18 cellular contexts compared by ENCODE assay signal in genomic region chr16:72224260-72224768, GRCh38. TPM values are rescaled to one million over a fixed set of nuclear protein-coding genes. Genes with fewer than 3 reads are reported as not detected.
DNase-seq lines count a peak whose midpoint lies in the region; ATAC-seq, FAIRE-seq and TF ChIP-seq lines count a peak whose summit lies in the region.
"Had no signal": no experiment of that assay in that cellular context is flagged by ENCODE, and none has a peak within 500 bp of the region (broad histone marks: within the 10 kb centered on the region; RNA-seq: fewer than 3 reads in every experiment).

No MANE protein-coding gene starts in this region.

- no peak overlapping the region for H2AK5ac ChIP-seq in neuronal stem cell (ENCODE audit: low read depth, low read length)

- ATAC-seq in GM12878 = no peak
- ATAC-seq in GM19395 (IDR thresholded peaks at IDR 0.05; ENCODE audit: unreplicated experiment) = no peak
- ATAC-seq in GM18505 (IDR thresholded peaks at IDR 0.05; ENCODE audit: unreplicated experiment) = no peak
- ATAC-seq: HCT116 had no signal

- in situ Hi-C loops in GM12878 (cut with MboI) = no loop called here

- H2BK5ac ChIP-seq in neuronal stem cell (ENCODE audit: low read length) = no peak overlapping the region

- H4K20me1 ChIP-seq in GM12878 (ENCODE audit: control insufficient read depth, insufficient read depth) = no peaks in the 10 kb centered on the region
- H4K20me1 ChIP-seq in hepatocyte (ENCODE audit: insufficient read depth, poor library complexity, severe bottlenecking) = no peaks in the 10 kb centered on the region
- H4K20me1 ChIP-seq in neural progenitor cell (ENCODE audit: low read depth) = no peaks in the 10 kb centered on the region

- BruUV-seq in Calu3 (replicated peaks; lab: Mats Ljungman, UMichigan) (no TSS peak), GM12878 (replicated peaks; lab: Mats Ljungman, UMichigan) (no TSS peak)

- no peak for TF ChIP-seq POLR2A in GM12878 (IDR thresholded peaks at IDR 0.05; ENCODE audit: low read depth, low read length)
- TF ChIP-seq POLR2A in GM18505 (IDR thresholded peaks at IDR 0.05; ENCODE audit: borderline replicate concordance, extremely low read depth, insufficient read depth, insufficient read length) = no peak

- no peak overlapping the region for H3K23ac ChIP-seq in neuronal stem cell (ENCODE audit: low read depth, low read length, poor library complexity)

- no peak overlapping the region for H3K4ac ChIP-seq in neuronal stem cell (ENCODE audit: low read length)

- CTCF ChIA-PET in Calu3 (lab: Charles Lee) (no interaction called here), GM12878 (lab: Yijun Ruan, JAX) (no interaction called here)

- no peak overlapping the region for H3K9ac ChIP-seq in GM12878 (ENCODE audit: control insufficient read depth, insufficient read depth, low read length)
- no peak overlapping the region for H3K9ac ChIP-seq in neural progenitor cell
- no peak overlapping the region for H3K9ac ChIP-seq in neuronal stem cell (ENCODE audit: low read depth, low read length, poor library complexity)

- FAIRE-seq in GM12878 (lab: Jason Lieb, UNC) = no peak
- FAIRE-seq: A204.1 had no signal

- DNase-seq in Calu3 (peak; percentile 6), GM12878 (ENCODE audit: low read depth, low spot score) (no peak), hepatocyte (ENCODE audit: low spot score) (peak; percentile 47), neural progenitor cell (ENCODE audit: low spot score) (no peak), neuronal stem cell (ENCODE audit: low spot score) (no peak), middle frontal gyrus (ENCODE audit: extremely low spot score, low spot score) (no peak)
- DNase-seq: COR-L47, DMS53, NCI-H1092, NCI-H446 treated with DMSO at 0.1 percent for 48 hours, NCI-H82, SIG-M5 had no signal

- H3K4me1 Mint-ChIP-seq in Calu3 (ENCODE audit: low read depth, unreplicated experiment) (peaks cover 11% of the 10 kb centered on the region), neural progenitor cell (peaks cover 10% of the 10 kb centered on the region)
- H3K4me1 Mint-ChIP-seq: IgD-negative memory B cell had no signal

- H3K18ac ChIP-seq in neuronal stem cell (ENCODE audit: low read length) = no peak overlapping the region

- 54% methylated on average over 6 of the region's 6 CpGs for WGBS in GM12878 (ENCODE audit: insufficient coverage, insufficient replicate concordance, low lambda C conversion rate, missing lambda C conversion rate)
- 70% methylated on average over 6 of the region's 6 CpGs for WGBS in hepatocyte (ENCODE audit: low lambda C conversion rate, missing lambda C conversion rate)
- no CpG with 5 or more reads among the region's 6 CpGs for WGBS in neuronal stem cell (ENCODE audit: extremely low coverage in 2 of 2, insufficient read length in 2 of 2, insufficient replicate concordance in 1 of 2), 2 donors

- H3K4me3 ChIP-seq in GM12878 (no peak overlapping the region), hepatocyte (no peak overlapping the region), neural progenitor cell (no peak overlapping the region), neuronal stem cell (ENCODE audit: low read length in 2 of 2) (no peak overlapping the region)

- no peaks in the 10 kb centered on the region for H3K79me2 ChIP-seq in GM12878 (ENCODE audit: control insufficient read depth, insufficient read depth, low read length)
- no peaks in the 10 kb centered on the region for H3K79me2 ChIP-seq in hepatocyte
- H3K79me2 ChIP-seq in neural progenitor cell (ENCODE audit: low read depth) = no peaks in the 10 kb centered on the region

- TF ChIP-seq EP300 in GM12878 (IDR thresholded peaks at IDR 0.05; ENCODE audit: borderline replicate concordance in 1 of 2, control insufficient read depth in 1 of 2, low read depth in 2 of 2, low read length in 2 of 2) = no peak

- TF ChIP-seq CTCF in Calu3 (IDR thresholded peaks at IDR 0.05; ENCODE audit: unreplicated experiment) (no peak), GM12878 (IDR thresholded peaks at IDR 0.05 in 2 of 3, conservative IDR thresholded peaks at IDR 0.05 in 1 of 3; ENCODE audit: control insufficient read depth in 2 of 3, extremely low read depth in 1 of 3, insufficient read depth in 1 of 3, low read depth in 3 of 3, low read length in 3 of 3) (no peak), hepatocyte (IDR thresholded peaks at IDR 0.05; ENCODE audit: poor library complexity) (no peak), neural progenitor cell (IDR thresholded peaks at IDR 0.05) (no peak)

- H3K9me3 ChIP-seq in GM12878 (replicated peaks; ENCODE audit: control insufficient read depth, insufficient read depth, low read length) = no peaks in the 10 kb centered on the region
- no peaks in the 10 kb centered on the region for H3K9me3 ChIP-seq in hepatocyte (ENCODE audit: low read depth)
- no peaks in the 10 kb centered on the region for H3K9me3 ChIP-seq in neural progenitor cell (ENCODE audit: low read depth)
- no peaks in the 10 kb centered on the region for H3K9me3 ChIP-seq in neuronal stem cell (replicated peaks in 1 of 2; ENCODE audit: control insufficient read depth in 2 of 2, insufficient read depth in 1 of 2, low read depth in 1 of 2, low read length in 2 of 2)

- no peaks in the 10 kb centered on the region for H3K27me3 Mint-ChIP-seq in Calu3 (ENCODE audit: unreplicated experiment)
- peaks cover 3% of the 10 kb centered on the region for H3K27me3 Mint-ChIP-seq in neural progenitor cell (ENCODE audit: insufficient read depth, low read depth)
- H3K27me3 Mint-ChIP-seq: IgD-negative memory B cell had no signal

- SMC1A ChIA-PET in GM12878 (lab: Charles Lee; ENCODE audit: uncharacterized antibody, unreplicated experiment) = interaction anchor here (1.4 kb wide), 1 partner anchor 11 kb away, joined by 3 read pairs; no protein-coding TSS in a partner anchor

- H4K8ac ChIP-seq in neuronal stem cell (ENCODE audit: low read depth, low read length) = no peak overlapping the region

- intact Hi-C loops in Calu3 (cut with micrococcal nuclease; ENCODE audit: unreplicated experiment) = no loop called here
- intact Hi-C loops in GM12878 (cut with micrococcal nuclease; ENCODE audit: unreplicated experiment) = no loop called here

- no peaks in the 10 kb centered on the region for H3K9me2 ChIP-seq in hepatocyte (replicated peaks; ENCODE audit: insufficient read depth)

- no peaks in the 10 kb centered on the region for H3K9me3 Mint-ChIP-seq in Calu3 (ENCODE audit: low read depth, unreplicated experiment)
- H3K9me3 Mint-ChIP-seq in neural progenitor cell = no peaks in the 10 kb centered on the region
- H3K9me3 Mint-ChIP-seq: CD14-positive monocyte, IgD-negative memory B cell had no signal

- H3K14ac ChIP-seq in neuronal stem cell (ENCODE audit: low read length) = no peak overlapping the region

- H4K91ac ChIP-seq in neuronal stem cell (ENCODE audit: low read depth, low read length, poor library complexity) = no peak overlapping the region

- POLR2A ChIA-PET in GM12878 (lab: Charles Lee) = no interaction called here

- H3K27ac Mint-ChIP-seq in Calu3 (ENCODE audit: unreplicated experiment) (no peak overlapping the region), neural progenitor cell (peak overlapping the region; percentile 1)
- H3K27ac Mint-ChIP-seq: IgD-negative memory B cell had no signal

- no peak for TF ChIP-seq RAD21 in GM12878 (IDR thresholded peaks at IDR 0.05; ENCODE audit: insufficient read depth, low read depth, low read length)

- H3K4me1 ChIP-seq in GM12878 (ENCODE audit: control insufficient read depth, insufficient read depth, low read length) = no peaks in the 10 kb centered on the region
- H3K4me1 ChIP-seq in hepatocyte (ENCODE audit: insufficient read depth) = peaks cover 3% of the 10 kb centered on the region
- peaks cover 5% of the 10 kb centered on the region for H3K4me1 ChIP-seq in neural progenitor cell
- peaks cover 0 to 5% of the 10 kb centered on the region in 2 donors for H3K4me1 ChIP-seq in neuronal stem cell (ENCODE audit: control insufficient read depth in 2 of 2, insufficient read depth in 1 of 2, low read depth in 1 of 2, low read length in 2 of 2)

- H3K36me3 ChIP-seq in GM12878 (ENCODE audit: control insufficient read depth in 2 of 2, insufficient read depth in 2 of 2, low read length in 1 of 2) (no peaks in the 10 kb centered on the region), hepatocyte (replicated peaks; ENCODE audit: insufficient read depth, low read depth) (no peaks in the 10 kb centered on the region), neural progenitor cell (no peaks in the 10 kb centered on the region), neuronal stem cell (replicated peaks in 1 of 2; ENCODE audit: control insufficient read depth in 2 of 2, insufficient read depth in 2 of 2, low read length in 2 of 2) (no peaks in the 10 kb centered on the region)

- H3K27ac ChIP-seq in GM12878 (ENCODE audit: control insufficient read depth, insufficient read depth) (no peak overlapping the region), hepatocyte (no peak overlapping the region), neural progenitor cell (no peak overlapping the region), neuronal stem cell (replicated peaks; ENCODE audit: low read length) (no peak overlapping the region)

- H3K36me3 Mint-ChIP-seq in Calu3 (ENCODE audit: insufficient read depth, unreplicated experiment) (no peaks in the 10 kb centered on the region), neural progenitor cell (no peaks in the 10 kb centered on the region)
- H3K36me3 Mint-ChIP-seq: CD14-positive monocyte, IgD-negative memory B cell had no signal

- no peaks in the 10 kb centered on the region for H3F3A ChIP-seq in neural progenitor cell (ENCODE audit: low read depth)

- H2BK15ac ChIP-seq in neuronal stem cell (ENCODE audit: low read length) = no peak overlapping the region

- H3K79me1 ChIP-seq in neuronal stem cell (ENCODE audit: low read depth, low read length) = no peaks in the 10 kb centered on the region

- no peak overlapping the region for H3K4me2 ChIP-seq in GM12878 (ENCODE audit: control insufficient read depth, insufficient read depth)
- H3K4me2 ChIP-seq in hepatocyte = no peak overlapping the region
- H3K4me2 ChIP-seq in neural progenitor cell = no peak overlapping the region
- no peak overlapping the region for H3K4me2 ChIP-seq in neuronal stem cell (ENCODE audit: insufficient read depth, low read length, poor library complexity, severe bottlenecking)

- H3K27me3 ChIP-seq in GM12878 (replicated peaks in 1 of 2; ENCODE audit: control insufficient read depth in 2 of 2, insufficient read depth in 2 of 2, low read length in 1 of 2) (no peaks in the 10 kb centered on the region), hepatocyte (no peaks in the 10 kb centered on the region), neural progenitor cell (no peaks in the 10 kb centered on the region), neuronal stem cell (ENCODE audit: control insufficient read depth in 3 of 3, insufficient read depth in 3 of 3, low read depth in 1 of 3, low read length in 3 of 3) (no peaks in the 10 kb centered on the region)

- H2BK120ac ChIP-seq in neuronal stem cell (ENCODE audit: low read depth, low read length) = no peak overlapping the region

- H2BK12ac ChIP-seq in neuronal stem cell (ENCODE audit: low read length) = no peak overlapping the region

- H2AFZ ChIP-seq in GM12878 (ENCODE audit: control insufficient read depth, low read depth, low read length) = no peak overlapping the region
- no peak overlapping the region for H2AFZ ChIP-seq in hepatocyte
- H2AFZ ChIP-seq in neural progenitor cell (replicated peaks) = no peak overlapping the region
- no peak overlapping the region for H2AFZ ChIP-seq in neuronal stem cell (ENCODE audit: low read length)

- RAD21 ChIA-PET in GM12878 (lab: Charles Lee; ENCODE audit: unreplicated experiment) = no interaction called here

- H3K4me3 Mint-ChIP-seq in Calu3 (ENCODE audit: low read depth, unreplicated experiment) = no peak overlapping the region
- no peak overlapping the region for H3K4me3 Mint-ChIP-seq in neural progenitor cell
- H3K4me3 Mint-ChIP-seq: CD14-positive monocyte, IgD-negative memory B cell had no signal

RNA-seq across cellular contexts. Expression of gene PMFBP1, which starts 52.4 kb away (rescaled TPM):
- total RNA-seq in Calu3 (2022) = 6.2 and 8.5 TPM in 2 replicates
- total RNA-seq in GM12878 (2013; cell fraction: nucleolus; rRNA removed) = 13.5 and 19.4 TPM in 2 replicates
- 1.0 and 1.1 TPM in 2 replicates for total RNA-seq in GM12878 (2014; rRNA removed)
- total RNA-seq in GM12878 (2014; rRNA removed; fragmentation: Illumina TruSeq; extraction: Trizol) = 0.98 and 1.6 TPM in 2 replicates
- 1.8 and 1.9 TPM in 2 replicates for total RNA-seq in GM12878 (2021)
- 0.85 TPM for polyA plus RNA-seq in GM12878 (2011; ENCODE audit: low read depth)
- 1.3 and 2.1 TPM in 2 replicates for polyA plus RNA-seq in GM12878 (2011; rRNA removed)
- polyA plus RNA-seq in GM12878 (2011; cell fraction: cytosol; rRNA removed) = 0.51 and 0.80 TPM in 2 replicates
- polyA plus RNA-seq in GM12878 (2011; cell fraction: nucleus; rRNA removed) = 5.3 and 7.2 TPM in 2 replicates
- polyA plus RNA-seq in GM12878 (2012) = 2.2 and 2.5 TPM in 2 replicates
- polyA plus RNA-seq in GM12878 (2014; fragmentation: Illumina TruSeq; extraction: Trizol) = 0.67 and 1.1 TPM in 2 replicates
- polyA plus RNA-seq in GM12878 (2014; fragmentation: Nextera tagmentation; extraction: Ambion mirVana) = 1 to 10 TPM in 1 of 2 experiments, under 1 TPM in 1; 0.40 to 1.5 TPM
- 0.86 and 1.1 TPM in 2 replicates for polyA plus RNA-seq in GM12878 (2014; rRNA removed)
- polyA plus RNA-seq in GM12878 (2016; fragmentation: Nextera tagmentation; extraction: Ambion mirVana) = 1 to 10 TPM in 1 of 2 experiments, under 1 TPM in 1; 0.49 to 2.3 TPM
- 3.7 and 4.8 TPM in 2 replicates for polyA minus RNA-seq in GM12878 (2011; rRNA and poly(A)+ RNA removed)
- 1.1 and 1.9 TPM in 2 replicates for polyA minus RNA-seq in GM12878 (2011; cell fraction: cytosol; rRNA and poly(A)+ RNA removed)
- 2.8 and 5.6 TPM in 2 replicates for polyA minus RNA-seq in GM12878 (2011; cell fraction: nucleus; rRNA and poly(A)+ RNA removed)
- total RNA-seq in hepatocyte = 0.44 and 1.4 TPM in 2 replicates
- 2.9 and 3.4 TPM in 2 replicates for polyA plus RNA-seq in hepatocyte
- 0.96 and 12.8 TPM in 2 replicates for total RNA-seq in neural progenitor cell (ENCODE audit: low replicate concordance)
- 1.5 TPM for polyA plus RNA-seq in neuronal stem cell (2013, experiment 1 of 2)
- 1.2 TPM for polyA plus RNA-seq in neuronal stem cell (2013, experiment 2 of 2)

Comparison
In these comparisons a context has a peak if more than half of its experiments do, and no peak if none do; other contexts are left out.
1. DNase-seq: peak in Calu3 (single experiment) and hepatocyte (single experiment); none in GM12878 (single experiment), neural progenitor cell (single experiment), neuronal stem cell (single experiment) and middle frontal gyrus (single experiment).